In the genomic region with DNA sequence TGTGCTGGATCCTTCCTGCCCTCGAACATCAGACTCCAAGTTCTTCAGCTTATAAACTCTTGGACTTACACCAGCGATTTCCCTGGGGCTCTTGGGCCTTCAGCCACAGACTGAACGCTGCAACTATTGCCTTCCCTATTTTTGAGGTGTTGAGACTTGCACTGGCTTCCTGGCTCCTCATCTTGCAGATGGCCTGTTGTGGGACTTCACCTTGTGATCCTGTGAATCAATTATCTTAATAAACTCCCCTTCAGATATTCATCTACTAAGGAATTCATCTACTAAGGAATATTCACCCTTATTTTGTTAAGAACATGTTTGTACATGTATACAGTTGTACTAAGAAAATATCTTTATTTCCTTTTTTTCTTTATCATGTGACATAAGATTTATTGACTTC, we compare ENCODE assay signal across 30 cellular contexts.
"Had no signal": no experiment of that assay in that cellular context is flagged by ENCODE, and none has a peak within 500 bp of the region (broad histone marks: within the 10 kb centered on the region; RNA-seq: fewer than 3 reads in every experiment).

No MANE protein-coding gene starts in this region.

- H3K36me3 ChIP-seq: heart right ventricle, lower lobe of right lung, pancreas, right atrium auricular region, right lobe of liver, thyroid gland, transverse colon, upper lobe of left lung, vagina had no signal

- H3K9me3 Mint-ChIP-seq: mesothelial cell of epicardium, nephron progenitor cell had no signal

- H3K36me3 Mint-ChIP-seq: mesothelial cell of epicardium; naive B cell; natural killer cell; stimulated activated memory B cell treated with anti-CD40 and anti-IgM and Interleukin-4, amounts not matched to agents 10 μg/mL and 1 μg/mL and 100 μg/mL, for 72 hours had no signal

- DNase-seq: heart right ventricle; islet precursor cell; kidney glomerular epithelial cell; left cardiac atrium; left ventricle myocardium superior; lower lobe of right lung; mesendoderm; naive B cell; natural killer cell; nephron progenitor cell; pancreas; psoas muscle; right lobe of liver; stimulated activated CD4-positive, alpha-beta T cell treated with anti-CD3 and anti-CD28 coated beads, Interleukin-1b, Interleukin-23, amount 100 ng/mL, for 48 hours; stimulated activated CD4-positive, alpha-beta T cell treated with anti-CD3 and anti-CD28 coated beads, Interleukin-2, amount 100 ng/mL, for 48 hours; stimulated activated CD4-positive, alpha-beta T cell treated with anti-CD3 and anti-CD28 coated beads, Interleukin-4, amount 100 ng/mL, for 4 hours; stimulated activated CD8-positive, alpha-beta memory T cell treated with anti-CD3 and anti-CD28 coated beads, Interleukin-4, amount 100 ng/mL, for 48 hours; stimulated activated naive CD4-positive, alpha-beta T cell treated with Interleukin-2 at 50 U/mL for 16 hours; stimulated activated naive CD8-positive, alpha-beta T cell treated with anti-CD3 and anti-CD28 coated beads, Interleukin-15, amount 100 ng/mL, for 72 hours; testis; thyroid gland; transverse colon; upper lobe of left lung had no signal

- H3K27ac Mint-ChIP-seq: mesothelial cell of epicardium; naive B cell; natural killer cell; nephron progenitor cell; stimulated activated memory B cell treated with anti-CD40 and anti-IgM and Interleukin-4, amounts not matched to agents 10 μg/mL and 1 μg/mL and 100 μg/mL, for 72 hours; stimulated activated naive CD8-positive, alpha-beta T cell treated with anti-CD3 and anti-CD28 coated beads, Interleukin-15, amount 100 ng/mL, for 72 hours had no signal

- H3K4me1 Mint-ChIP-seq: mesothelial cell of epicardium; naive B cell; natural killer cell; nephron progenitor cell; stimulated activated memory B cell treated with anti-CD40 and anti-IgM and Interleukin-4, amounts not matched to agents 10 μg/mL and 1 μg/mL and 100 μg/mL, for 72 hours; stimulated activated naive CD8-positive, alpha-beta T cell treated with anti-CD3 and anti-CD28 coated beads, Interleukin-15, amount 100 ng/mL, for 72 hours had no signal

- H3K27ac ChIP-seq: heart right ventricle, hepatocyte, lower lobe of right lung, pancreas, psoas muscle, right atrium auricular region, right lobe of liver, testis, thyroid gland, transverse colon, upper lobe of left lung, vagina had no signal

- FAIRE-seq: pancreas had no signal

- H3K27me3 ChIP-seq: heart right ventricle, hepatocyte, pancreas, right atrium auricular region, right lobe of liver, testis, thyroid gland, transverse colon, upper lobe of left lung, vagina had no signal

- H3K27me3 Mint-ChIP-seq: naive B cell; stimulated activated memory B cell treated with anti-CD40 and anti-IgM and Interleukin-4, amounts not matched to agents 10 μg/mL and 1 μg/mL and 100 μg/mL, for 72 hours; stimulated activated naive CD8-positive, alpha-beta T cell treated with anti-CD3 and anti-CD28 coated beads, Interleukin-15, amount 100 ng/mL, for 72 hours had no signal

- H3K9me3 ChIP-seq: heart right ventricle, lower lobe of right lung, pancreas, psoas muscle, right atrium auricular region, right lobe of liver, testis, thyroid gland, transverse colon, upper lobe of left lung, vagina had no signal

- H3K4me3 ChIP-seq: heart right ventricle, hepatocyte, lower lobe of right lung, pancreas, psoas muscle, right atrium auricular region, right lobe of liver, smooth muscle cell, testis, thyroid gland, transverse colon, upper lobe of left lung, vagina had no signal

- H3K4me1 ChIP-seq: heart right ventricle, lower lobe of right lung, pancreas, psoas muscle, right atrium auricular region, right lobe of liver, testis, thyroid gland, transverse colon, upper lobe of left lung, vagina had no signal

- ATAC-seq: heart right ventricle; left cardiac atrium; left lobe of liver; left ventricle myocardium superior; lower lobe of right lung; natural killer cell; pancreas; psoas muscle; right lobe of liver; stimulated activated memory B cell treated with anti-CD40 and anti-IgM and Interleukin-4, amounts not matched to agents 10 μg/mL and 1 μg/mL and 100 μg/mL, for 72 hours; stimulated activated naive CD8-positive, alpha-beta T cell treated with anti-CD3 and anti-CD28 coated beads, Interleukin-15, amount 100 ng/mL, for 72 hours had no signal

- H3K4me3 Mint-ChIP-seq: mesothelial cell of epicardium; naive B cell; natural killer cell; nephron progenitor cell; stimulated activated memory B cell treated with anti-CD40 and anti-IgM and Interleukin-4, amounts not matched to agents 10 μg/mL and 1 μg/mL and 100 μg/mL, for 72 hours; stimulated activated naive CD8-positive, alpha-beta T cell treated with anti-CD3 and anti-CD28 coated beads, Interleukin-15, amount 100 ng/mL, for 72 hours had no signal
